Comparison of ENCODE assay signal across 1 cellular context in genomic region chr11:93868404-93868803, GRCh38.
TF ChIP-seq lines count a peak whose summit lies in the region.

No MANE protein-coding gene starts in this region.

TF ChIP-seq in HEK293, 187 proteins besides CTCF, POLR2A, EP300 and RAD21:
- TF ChIP-seq ZNF580 (tag by site-specific recombination; IDR thresholded peaks at IDR 0.05) = 0 out of 2 replicates have a peak, but pooled peaks have one; percentile 22
